In the genomic region with DNA sequence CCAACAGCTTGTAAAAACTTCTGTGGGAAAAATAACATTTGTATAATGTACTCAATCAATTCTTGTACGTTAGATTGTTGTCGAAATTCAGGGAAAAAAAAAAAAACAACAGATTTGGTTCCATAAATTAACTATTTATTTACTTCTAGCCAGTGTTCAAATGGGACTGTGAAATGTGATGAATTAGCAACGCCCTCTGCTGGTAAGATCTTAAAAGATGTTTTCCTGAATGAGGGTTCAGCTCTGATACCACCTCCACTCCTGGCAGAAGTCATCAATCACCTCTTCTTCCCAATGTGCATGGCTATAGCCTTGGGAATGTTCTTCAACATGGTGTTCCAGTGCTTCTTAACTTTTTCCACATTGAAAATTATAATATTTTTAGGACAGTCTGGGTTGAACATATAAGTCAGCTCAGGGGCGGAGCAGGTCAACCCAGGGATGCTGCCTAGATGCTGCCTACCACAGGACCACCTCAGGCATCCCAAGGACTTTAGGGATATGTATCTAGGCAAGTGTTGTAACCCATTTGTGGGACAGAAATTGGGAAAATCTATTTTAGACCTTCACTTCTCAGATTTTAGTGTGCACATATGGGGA, we compare ENCODE assay signal across 8 cellular contexts.
DNase-seq lines count a peak whose midpoint lies in the region; ATAC-seq and TF ChIP-seq lines count a peak whose summit lies in the region.

No MANE protein-coding gene starts in this region.

- peaks cover 17% of the 10 kb centered on the region for H3K27me3 Mint-ChIP-seq in stimulated activated memory B cell treated with anti-CD40 and anti-IgM and Interleukin-4, amounts not matched to agents 10 μg/mL and 1 μg/mL and 100 μg/mL, for 72 hours

- no peak overlapping the region for H3K27ac Mint-ChIP-seq in stimulated activated memory B cell treated with anti-CD40 and anti-IgM and Interleukin-4, amounts not matched to agents 10 μg/mL and 1 μg/mL and 100 μg/mL, for 72 hours

- H3K36me3 ChIP-seq in prostate gland, result no peaks in the 10 kb centered on the region

- intact Hi-C loops in prostate gland (cut with DNase I), result loop anchor here (5.0 to 10.0 kb wide), 4 partner anchors 75 to 855 kb away; no protein-coding TSS in a partner anchor

- 27% methylated on average over 4 of the region's 4 CpGs for WGBS in prostate gland

- ATAC-seq in GM18867 (IDR thresholded peaks at IDR 0.05; ENCODE audit: unreplicated experiment) (peak; percentile 45), foreskin keratinocyte (peak; percentile 28)
- no peak for ATAC-seq in stimulated activated memory B cell treated with anti-CD40 and anti-IgM and Interleukin-4, amounts not matched to agents 10 μg/mL and 1 μg/mL and 100 μg/mL, for 72 hours
- ATAC-seq in activated CD4-positive, CD25-positive, alpha-beta regulatory T cell treated with anti-CD3 and anti-CD28 coated beads, Interleukin-2, amount 50 U/mL, for 24 hours, result no peak

- peak; percentile 70 for TF ChIP-seq CTCF in foreskin keratinocyte (conservative IDR thresholded peaks at IDR 0.05)
- TF ChIP-seq CTCF in prostate gland (IDR thresholded peaks at IDR 0.05), result peak; percentile 15 to 46 (median 44)

- no peaks in the 10 kb centered on the region for H3K9me3 ChIP-seq in prostate gland

- H3K9me3 Mint-ChIP-seq in stimulated activated memory B cell treated with anti-CD40 and anti-IgM and Interleukin-4, amounts not matched to agents 10 μg/mL and 1 μg/mL and 100 μg/mL, for 72 hours, result no peaks in the 10 kb centered on the region

- H3K27ac ChIP-seq in foreskin keratinocyte (no peak overlapping the region), prostate gland (no peak overlapping the region)

- no peak overlapping the region for H3K4me3 ChIP-seq in prostate gland

- in situ Hi-C loops in KBM-7 (cut with MboI; ENCODE audit: low pct_unique_long_range_greater_than_20kb, low sequenced_read_pairs), result no loop called here

- no peaks in the 10 kb centered on the region for H3K4me1 Mint-ChIP-seq in stimulated activated memory B cell treated with anti-CD40 and anti-IgM and Interleukin-4, amounts not matched to agents 10 μg/mL and 1 μg/mL and 100 μg/mL, for 72 hours

- no peak for TF ChIP-seq POLR2A in prostate gland (IDR thresholded peaks at IDR 0.05)

- H3K4me1 ChIP-seq in foreskin keratinocyte (peaks cover 20% of the 10 kb centered on the region), prostate gland (replicated peaks) (no peaks in the 10 kb centered on the region)

- no peaks in the 10 kb centered on the region for H3K27me3 ChIP-seq in foreskin keratinocyte
- no peaks in the 10 kb centered on the region for H3K27me3 ChIP-seq in prostate gland (replicated peaks; ENCODE audit: insufficient read depth)

- H3K36me3 Mint-ChIP-seq in stimulated activated memory B cell treated with anti-CD40 and anti-IgM and Interleukin-4, amounts not matched to agents 10 μg/mL and 1 μg/mL and 100 μg/mL, for 72 hours, result no peaks in the 10 kb centered on the region

- DNase-seq in Ammon's horn (ENCODE audit: low spot score) (peak; percentile 58), KBM-7 (peak; percentile 51), SK-N-DZ (ENCODE audit: low spot score) (peak; percentile 41), foreskin keratinocyte (peak in 1 of 2 donors; percentile 39), prostate gland (ENCODE audit: low spot score) (no peak)

- H3K4me3 Mint-ChIP-seq in stimulated activated memory B cell treated with anti-CD40 and anti-IgM and Interleukin-4, amounts not matched to agents 10 μg/mL and 1 μg/mL and 100 μg/mL, for 72 hours, result no peak overlapping the region

Comparison
In these comparisons a context has a peak if more than half of its experiments do, and no peak if none do; other contexts are left out.
1. ATAC-seq: peak in GM18867 (single experiment) and foreskin keratinocyte (single experiment); none in stimulated activated memory B cell treated with anti-CD40 and anti-IgM and Interleukin-4, amounts not matched to agents 10 μg/mL and 1 μg/mL and 100 μg/mL, for 72 hours (single experiment) and activated CD4-positive, CD25-positive, alpha-beta regulatory T cell treated with anti-CD3 and anti-CD28 coated beads, Interleukin-2, amount 50 U/mL, for 24 hours (0 of 2).